ENCODE assay signal across 1 cellular context in the genomic region with DNA sequence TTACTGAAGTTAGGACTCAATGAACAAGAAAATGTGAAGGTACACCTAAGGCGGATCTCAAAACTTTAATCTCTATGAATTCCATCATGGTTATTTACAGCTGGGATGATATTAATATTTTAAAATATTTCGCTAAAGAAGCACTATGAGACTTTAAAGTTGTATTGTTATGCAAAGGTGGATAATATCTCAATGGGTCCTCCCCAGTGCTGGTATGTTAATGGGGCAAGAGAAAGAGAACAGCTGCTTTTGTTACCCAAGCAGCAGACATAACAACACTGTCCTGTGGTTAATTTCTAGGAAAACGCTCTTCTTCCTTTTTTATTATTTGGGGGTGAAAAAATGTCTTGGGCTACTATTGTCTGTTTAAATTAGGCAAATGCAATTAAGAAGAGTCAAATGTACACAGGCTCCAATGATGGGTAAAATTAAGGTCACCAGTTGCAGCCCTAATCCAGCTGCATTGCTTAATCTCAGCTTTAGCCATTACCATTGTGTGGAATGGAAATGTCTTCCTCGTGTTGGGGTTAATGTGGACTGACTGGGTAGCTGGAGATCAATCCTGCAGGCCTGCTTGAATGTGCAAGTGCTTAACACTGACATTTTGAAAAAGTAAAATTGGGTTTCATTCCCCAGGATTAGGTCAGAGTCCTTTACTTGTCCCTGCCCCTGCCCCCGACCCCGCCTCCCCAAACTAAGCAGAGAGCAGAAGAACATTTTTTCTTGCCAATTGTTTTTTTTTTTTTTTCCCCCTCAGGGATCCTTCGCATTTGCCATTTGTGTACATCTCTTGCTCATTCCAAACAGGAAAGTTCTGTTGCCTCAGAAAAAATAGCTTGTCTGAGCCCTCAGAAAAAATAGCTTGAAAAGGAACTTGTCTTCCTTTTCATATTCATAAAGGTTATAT.
A peak's percentile ranks its signal among the peaks of the same experiment; 100 is the strongest.
TF ChIP-seq lines count a peak whose summit lies in the region.

No MANE protein-coding gene starts in this region.

TF ChIP-seq in HepG2, 621 proteins besides CTCF, POLR2A, EP300 and RAD21 (continued from another document):
- TF ChIP-seq PRDM15 (CRISPR knock-in tag; IDR thresholded peaks at IDR 0.05) (no peak), ZSCAN5A (CRISPR knock-in tag; IDR thresholded peaks at IDR 0.05; ENCODE audit: borderline replicate concordance) (0 out of 2 replicates have a peak, but pooled peaks have one; percentile 33), FOSL1 (CRISPR knock-in tag; IDR thresholded peaks at IDR 0.05; ENCODE audit: borderline replicate concordance) (no peak), ZZZ3 (CRISPR knock-in tag; IDR thresholded peaks at IDR 0.05; ENCODE audit: borderline replicate concordance) (no peak), ZNF766 (CRISPR knock-in tag; IDR thresholded peaks at IDR 0.05; ENCODE audit: borderline replicate concordance) (no peak), LCORL (IDR thresholded peaks at IDR 0.05) (no peak), LCORL (CRISPR knock-in tag; IDR thresholded peaks at IDR 0.05) (peak; percentile 25; the same call in 1 of the 2 replicates), FOXC1 (CRISPR knock-in tag; IDR thresholded peaks at IDR 0.05; ENCODE audit: borderline replicate concordance) (no peak), ZNF292 (CRISPR knock-in tag; IDR thresholded peaks at IDR 0.05; ENCODE audit: borderline replicate concordance, low read depth) (no peak), ZNF552 (CRISPR knock-in tag; IDR thresholded peaks at IDR 0.05; ENCODE audit: borderline replicate concordance) (no peak), RBFOX2 (IDR thresholded peaks at IDR 0.05; ENCODE audit: low read depth, low read length) (no peak), ZBTB1 (CRISPR knock-in tag; IDR thresholded peaks at IDR 0.05; ENCODE audit: borderline replicate concordance) (no peak), AFF4 (CRISPR knock-in tag; IDR thresholded peaks at IDR 0.05) (no peak), YY1 (IDR thresholded peaks at IDR 0.05; ENCODE audit: insufficient read depth, insufficient replicate concordance, low read depth, low read length) (no peak), CEBPB (IDR thresholded peaks at IDR 0.05; ENCODE audit: borderline replicate concordance, low read depth, low read length) (peak; percentile 45; the same call in 1 of the 2 replicates), HMG20A (CRISPR knock-in tag; IDR thresholded peaks at IDR 0.05; ENCODE audit: borderline replicate concordance) (peak; percentile 5; the same call in 1 of the 2 replicates), SMARCE1 (IDR thresholded peaks at IDR 0.05; ENCODE audit: borderline replicate concordance) (no peak), MAX (IDR thresholded peaks at IDR 0.05) (no peak), RFXAP (CRISPR knock-in tag; IDR thresholded peaks at IDR 0.05; ENCODE audit: borderline replicate concordance) (no peak), CHD4 (IDR thresholded peaks at IDR 0.05; ENCODE audit: borderline replicate concordance, low read length) (peak; percentile 10; the same call in 1 of the 2 replicates), SOX6 (IDR thresholded peaks at IDR 0.05) (no peak), SOX6 (CRISPR knock-in tag; IDR thresholded peaks at IDR 0.05) (peak; percentile 28; the same call in 1 of the 2 replicates), TARDBP (CRISPR knock-in tag; IDR thresholded peaks at IDR 0.05) (0 out of 2 replicates have a peak, but pooled peaks have one; percentile 37), HOXA3 (CRISPR knock-in tag; IDR thresholded peaks at IDR 0.05) (no peak)
- TF ChIP-seq, protein P1, sequence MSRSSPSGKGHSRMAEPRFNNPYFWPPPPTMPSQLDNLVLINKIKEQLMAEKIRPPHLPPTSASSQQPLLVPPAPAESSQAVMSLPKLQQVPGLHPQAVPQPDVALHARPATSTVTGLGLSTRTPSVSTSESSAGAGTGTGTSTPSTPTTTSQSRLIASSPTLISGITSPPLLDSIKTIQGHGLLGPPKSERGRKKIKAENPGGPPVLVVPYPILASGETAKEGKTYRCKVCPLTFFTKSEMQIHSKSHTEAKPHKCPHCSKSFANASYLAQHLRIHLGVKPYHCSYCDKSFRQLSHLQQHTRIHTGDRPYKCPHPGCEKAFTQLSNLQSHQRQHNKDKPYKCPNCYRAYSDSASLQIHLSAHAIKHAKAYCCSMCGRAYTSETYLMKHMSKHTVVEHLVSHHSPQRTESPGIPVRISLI (CRISPR knock-in tag; IDR thresholded peaks at IDR 0.05; ENCODE audit: borderline replicate concordance): peak; percentile 79
